Comparison of ENCODE assay signal across 1 cellular context in the genomic region with DNA sequence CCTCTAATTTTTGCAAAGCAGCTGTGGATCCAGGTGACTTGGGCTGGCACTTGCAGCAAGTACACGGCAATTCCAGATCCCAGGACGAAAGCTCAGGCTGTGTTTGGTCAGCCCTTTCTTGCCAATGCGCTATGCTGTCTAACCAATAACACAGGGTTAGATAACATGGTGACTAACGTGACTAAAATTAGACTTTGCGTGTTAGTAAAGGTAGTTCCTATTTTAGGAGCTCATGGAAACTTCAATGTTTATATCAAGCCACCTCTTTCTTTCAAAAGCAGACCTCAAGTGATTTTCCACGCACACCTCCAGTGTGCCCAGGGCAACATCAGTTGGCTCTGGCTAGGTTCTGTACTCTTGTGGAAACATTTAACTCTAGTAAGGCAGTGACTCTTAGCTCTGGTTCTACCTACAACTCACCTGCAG.
A peak's percentile ranks its signal among the peaks of the same experiment; 100 is the strongest.
TF ChIP-seq lines count a peak whose summit lies in the region.

No MANE protein-coding gene starts in this region.

TF ChIP-seq in GM12878, 131 proteins besides CTCF, POLR2A, EP300 and RAD21 (continued from another document):
- TF ChIP-seq, protein P1, sequence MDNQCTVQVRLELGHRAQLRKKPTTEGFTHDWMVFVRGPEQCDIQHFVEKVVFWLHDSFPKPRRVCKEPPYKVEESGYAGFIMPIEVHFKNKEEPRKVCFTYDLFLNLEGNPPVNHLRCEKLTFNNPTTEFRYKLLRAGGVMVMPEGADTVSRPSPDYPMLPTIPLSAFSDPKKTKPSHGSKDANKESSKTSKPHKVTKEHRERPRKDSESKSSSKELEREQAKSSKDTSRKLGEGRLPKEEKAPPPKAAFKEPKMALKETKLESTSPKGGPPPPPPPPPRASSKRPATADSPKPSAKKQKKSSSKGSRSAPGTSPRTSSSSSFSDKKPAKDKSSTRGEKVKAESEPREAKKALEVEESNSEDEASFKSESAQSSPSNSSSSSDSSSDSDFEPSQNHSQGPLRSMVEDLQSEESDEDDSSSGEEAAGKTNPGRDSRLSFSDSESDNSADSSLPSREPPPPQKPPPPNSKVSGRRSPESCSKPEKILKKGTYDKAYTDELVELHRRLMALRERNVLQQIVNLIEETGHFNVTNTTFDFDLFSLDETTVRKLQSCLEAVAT (IDR thresholded peaks at IDR 0.05), result no peak
- peak; percentile 13; the same call in 1 of the 2 replicates for TF ChIP-seq ATF7 (IDR thresholded peaks at IDR 0.05; ENCODE audit: low read depth)
- TF ChIP-seq, protein P2, sequence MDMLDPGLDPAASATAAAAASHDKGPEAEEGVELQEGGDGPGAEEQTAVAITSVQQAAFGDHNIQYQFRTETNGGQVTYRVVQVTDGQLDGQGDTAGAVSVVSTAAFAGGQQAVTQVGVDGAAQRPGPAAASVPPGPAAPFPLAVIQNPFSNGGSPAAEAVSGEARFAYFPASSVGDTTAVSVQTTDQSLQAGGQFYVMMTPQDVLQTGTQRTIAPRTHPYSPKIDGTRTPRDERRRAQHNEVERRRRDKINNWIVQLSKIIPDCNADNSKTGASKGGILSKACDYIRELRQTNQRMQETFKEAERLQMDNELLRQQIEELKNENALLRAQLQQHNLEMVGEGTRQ (IDR thresholded peaks at IDR 0.05; ENCODE audit: borderline replicate concordance, low read depth, low read length), result no peak
- TF ChIP-seq ZSCAN29 (IDR thresholded peaks at IDR 0.05), result no peak
- no peak for TF ChIP-seq MXI1 (IDR thresholded peaks at IDR 0.05; ENCODE audit: low read depth, low read length)
- TF ChIP-seq, protein P3, sequence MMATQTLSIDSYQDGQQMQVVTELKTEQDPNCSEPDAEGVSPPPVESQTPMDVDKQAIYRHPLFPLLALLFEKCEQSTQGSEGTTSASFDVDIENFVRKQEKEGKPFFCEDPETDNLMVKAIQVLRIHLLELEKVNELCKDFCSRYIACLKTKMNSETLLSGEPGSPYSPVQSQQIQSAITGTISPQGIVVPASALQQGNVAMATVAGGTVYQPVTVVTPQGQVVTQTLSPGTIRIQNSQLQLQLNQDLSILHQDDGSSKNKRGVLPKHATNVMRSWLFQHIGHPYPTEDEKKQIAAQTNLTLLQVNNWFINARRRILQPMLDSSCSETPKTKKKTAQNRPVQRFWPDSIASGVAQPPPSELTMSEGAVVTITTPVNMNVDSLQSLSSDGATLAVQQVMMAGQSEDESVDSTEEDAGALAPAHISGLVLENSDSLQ (IDR thresholded peaks at IDR 0.05), result no peak
- TF ChIP-seq TCF3 (IDR thresholded peaks at IDR 0.05; ENCODE audit: borderline replicate concordance, insufficient read depth, low read depth, low read length), result no peak
- no peak for TF ChIP-seq IRF4 (IDR thresholded peaks at IDR 0.05; ENCODE audit: low read depth, low read length)
- TF ChIP-seq RBBP5 (conservative IDR thresholded peaks at IDR 0.05), result no peak
- no peak for TF ChIP-seq NFYA (IDR thresholded peaks at IDR 0.05; ENCODE audit: borderline replicate concordance, low read depth, low read length)
- no peak for TF ChIP-seq TARDBP (IDR thresholded peaks at IDR 0.05; ENCODE audit: borderline replicate concordance)
- no peak for TF ChIP-seq HDGF (IDR thresholded peaks at IDR 0.05)
- TF ChIP-seq POLR2AphosphoS2 (IDR thresholded peaks at IDR 0.05; ENCODE audit: low read depth, low read length), result no peak
- no peak for TF ChIP-seq RFX5 (IDR thresholded peaks at IDR 0.05; ENCODE audit: low read depth, low read length)
- TF ChIP-seq, protein P4, sequence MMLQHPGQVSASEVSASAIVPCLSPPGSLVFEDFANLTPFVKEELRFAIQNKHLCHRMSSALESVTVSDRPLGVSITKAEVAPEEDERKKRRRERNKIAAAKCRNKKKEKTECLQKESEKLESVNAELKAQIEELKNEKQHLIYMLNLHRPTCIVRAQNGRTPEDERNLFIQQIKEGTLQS (IDR thresholded peaks at IDR 0.05; ENCODE audit: borderline replicate concordance, extremely low read depth, low read depth, low read length), result no peak
- TF ChIP-seq ETV6 (conservative IDR thresholded peaks at IDR 0.05 in 1 of 2, IDR thresholded peaks at IDR 0.05 in 1 of 2; ENCODE audit: borderline replicate concordance in 1 of 2, low read depth in 1 of 2), result no peak
- TF ChIP-seq, protein P5, sequence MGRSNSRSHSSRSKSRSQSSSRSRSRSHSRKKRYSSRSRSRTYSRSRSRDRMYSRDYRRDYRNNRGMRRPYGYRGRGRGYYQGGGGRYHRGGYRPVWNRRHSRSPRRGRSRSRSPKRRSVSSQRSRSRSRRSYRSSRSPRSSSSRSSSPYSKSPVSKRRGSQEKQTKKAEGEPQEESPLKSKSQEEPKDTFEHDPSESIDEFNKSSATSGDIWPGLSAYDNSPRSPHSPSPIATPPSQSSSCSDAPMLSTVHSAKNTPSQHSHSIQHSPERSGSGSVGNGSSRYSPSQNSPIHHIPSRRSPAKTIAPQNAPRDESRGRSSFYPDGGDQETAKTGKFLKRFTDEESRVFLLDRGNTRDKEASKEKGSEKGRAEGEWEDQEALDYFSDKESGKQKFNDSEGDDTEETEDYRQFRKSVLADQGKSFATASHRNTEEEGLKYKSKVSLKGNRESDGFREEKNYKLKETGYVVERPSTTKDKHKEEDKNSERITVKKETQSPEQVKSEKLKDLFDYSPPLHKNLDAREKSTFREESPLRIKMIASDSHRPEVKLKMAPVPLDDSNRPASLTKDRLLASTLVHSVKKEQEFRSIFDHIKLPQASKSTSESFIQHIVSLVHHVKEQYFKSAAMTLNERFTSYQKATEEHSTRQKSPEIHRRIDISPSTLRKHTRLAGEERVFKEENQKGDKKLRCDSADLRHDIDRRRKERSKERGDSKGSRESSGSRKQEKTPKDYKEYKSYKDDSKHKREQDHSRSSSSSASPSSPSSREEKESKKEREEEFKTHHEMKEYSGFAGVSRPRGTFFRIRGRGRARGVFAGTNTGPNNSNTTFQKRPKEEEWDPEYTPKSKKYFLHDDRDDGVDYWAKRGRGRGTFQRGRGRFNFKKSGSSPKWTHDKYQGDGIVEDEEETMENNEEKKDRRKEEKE (IDR thresholded peaks at IDR 0.05), result no peak
- TF ChIP-seq, protein P6, sequence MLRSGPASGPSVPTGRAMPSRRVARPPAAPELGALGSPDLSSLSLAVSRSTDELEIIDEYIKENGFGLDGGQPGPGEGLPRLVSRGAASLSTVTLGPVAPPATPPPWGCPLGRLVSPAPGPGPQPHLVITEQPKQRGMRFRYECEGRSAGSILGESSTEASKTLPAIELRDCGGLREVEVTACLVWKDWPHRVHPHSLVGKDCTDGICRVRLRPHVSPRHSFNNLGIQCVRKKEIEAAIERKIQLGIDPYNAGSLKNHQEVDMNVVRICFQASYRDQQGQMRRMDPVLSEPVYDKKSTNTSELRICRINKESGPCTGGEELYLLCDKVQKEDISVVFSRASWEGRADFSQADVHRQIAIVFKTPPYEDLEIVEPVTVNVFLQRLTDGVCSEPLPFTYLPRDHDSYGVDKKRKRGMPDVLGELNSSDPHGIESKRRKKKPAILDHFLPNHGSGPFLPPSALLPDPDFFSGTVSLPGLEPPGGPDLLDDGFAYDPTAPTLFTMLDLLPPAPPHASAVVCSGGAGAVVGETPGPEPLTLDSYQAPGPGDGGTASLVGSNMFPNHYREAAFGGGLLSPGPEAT (IDR thresholded peaks at IDR 0.05; ENCODE audit: low read depth), result peak; percentile 20; the same call in 1 of the 2 replicates
- TF ChIP-seq ZZZ3 (IDR thresholded peaks at IDR 0.05; ENCODE audit: control insufficient read depth, insufficient read length, low read depth), result no peak
- TF ChIP-seq, protein P7, sequence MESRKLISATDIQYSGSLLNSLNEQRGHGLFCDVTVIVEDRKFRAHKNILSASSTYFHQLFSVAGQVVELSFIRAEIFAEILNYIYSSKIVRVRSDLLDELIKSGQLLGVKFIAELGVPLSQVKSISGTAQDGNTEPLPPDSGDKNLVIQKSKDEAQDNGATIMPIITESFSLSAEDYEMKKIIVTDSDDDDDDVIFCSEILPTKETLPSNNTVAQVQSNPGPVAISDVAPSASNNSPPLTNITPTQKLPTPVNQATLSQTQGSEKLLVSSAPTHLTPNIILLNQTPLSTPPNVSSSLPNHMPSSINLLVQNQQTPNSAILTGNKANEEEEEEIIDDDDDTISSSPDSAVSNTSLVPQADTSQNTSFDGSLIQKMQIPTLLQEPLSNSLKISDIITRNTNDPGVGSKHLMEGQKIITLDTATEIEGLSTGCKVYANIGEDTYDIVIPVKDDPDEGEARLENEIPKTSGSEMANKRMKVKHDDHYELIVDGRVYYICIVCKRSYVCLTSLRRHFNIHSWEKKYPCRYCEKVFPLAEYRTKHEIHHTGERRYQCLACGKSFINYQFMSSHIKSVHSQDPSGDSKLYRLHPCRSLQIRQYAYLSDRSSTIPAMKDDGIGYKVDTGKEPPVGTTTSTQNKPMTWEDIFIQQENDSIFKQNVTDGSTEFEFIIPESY (IDR thresholded peaks at IDR 0.05), result peak; percentile 52; the same call in 1 of the 2 replicates
- TF ChIP-seq CEBPB (IDR thresholded peaks at IDR 0.05; ENCODE audit: borderline replicate concordance in 1 of 2, low read depth in 2 of 2, low read length in 2 of 2), result no peak
- TF ChIP-seq, protein P8, sequence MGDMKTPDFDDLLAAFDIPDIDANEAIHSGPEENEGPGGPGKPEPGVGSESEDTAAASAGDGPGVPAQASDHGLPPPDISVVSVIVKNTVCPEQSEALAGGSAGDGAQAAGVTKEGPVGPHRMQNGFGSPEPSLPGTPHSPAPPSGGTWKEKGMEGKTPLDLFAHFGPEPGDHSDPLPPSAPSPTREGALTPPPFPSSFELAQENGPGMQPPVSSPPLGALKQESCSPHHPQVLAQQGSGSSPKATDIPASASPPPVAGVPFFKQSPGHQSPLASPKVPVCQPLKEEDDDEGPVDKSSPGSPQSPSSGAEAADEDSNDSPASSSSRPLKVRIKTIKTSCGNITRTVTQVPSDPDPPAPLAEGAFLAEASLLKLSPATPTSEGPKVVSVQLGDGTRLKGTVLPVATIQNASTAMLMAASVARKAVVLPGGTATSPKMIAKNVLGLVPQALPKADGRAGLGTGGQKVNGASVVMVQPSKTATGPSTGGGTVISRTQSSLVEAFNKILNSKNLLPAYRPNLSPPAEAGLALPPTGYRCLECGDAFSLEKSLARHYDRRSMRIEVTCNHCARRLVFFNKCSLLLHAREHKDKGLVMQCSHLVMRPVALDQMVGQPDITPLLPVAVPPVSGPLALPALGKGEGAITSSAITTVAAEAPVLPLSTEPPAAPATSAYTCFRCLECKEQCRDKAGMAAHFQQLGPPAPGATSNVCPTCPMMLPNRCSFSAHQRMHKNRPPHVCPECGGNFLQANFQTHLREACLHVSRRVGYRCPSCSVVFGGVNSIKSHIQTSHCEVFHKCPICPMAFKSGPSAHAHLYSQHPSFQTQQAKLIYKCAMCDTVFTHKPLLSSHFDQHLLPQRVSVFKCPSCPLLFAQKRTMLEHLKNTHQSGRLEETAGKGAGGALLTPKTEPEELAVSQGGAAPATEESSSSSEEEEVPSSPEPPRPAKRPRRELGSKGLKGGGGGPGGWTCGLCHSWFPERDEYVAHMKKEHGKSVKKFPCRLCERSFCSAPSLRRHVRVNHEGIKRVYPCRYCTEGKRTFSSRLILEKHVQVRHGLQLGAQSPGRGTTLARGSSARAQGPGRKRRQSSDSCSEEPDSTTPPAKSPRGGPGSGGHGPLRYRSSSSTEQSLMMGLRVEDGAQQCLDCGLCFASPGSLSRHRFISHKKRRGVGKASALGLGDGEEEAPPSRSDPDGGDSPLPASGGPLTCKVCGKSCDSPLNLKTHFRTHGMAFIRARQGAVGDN (IDR thresholded peaks at IDR 0.05), result no peak
- TF ChIP-seq, protein P9, sequence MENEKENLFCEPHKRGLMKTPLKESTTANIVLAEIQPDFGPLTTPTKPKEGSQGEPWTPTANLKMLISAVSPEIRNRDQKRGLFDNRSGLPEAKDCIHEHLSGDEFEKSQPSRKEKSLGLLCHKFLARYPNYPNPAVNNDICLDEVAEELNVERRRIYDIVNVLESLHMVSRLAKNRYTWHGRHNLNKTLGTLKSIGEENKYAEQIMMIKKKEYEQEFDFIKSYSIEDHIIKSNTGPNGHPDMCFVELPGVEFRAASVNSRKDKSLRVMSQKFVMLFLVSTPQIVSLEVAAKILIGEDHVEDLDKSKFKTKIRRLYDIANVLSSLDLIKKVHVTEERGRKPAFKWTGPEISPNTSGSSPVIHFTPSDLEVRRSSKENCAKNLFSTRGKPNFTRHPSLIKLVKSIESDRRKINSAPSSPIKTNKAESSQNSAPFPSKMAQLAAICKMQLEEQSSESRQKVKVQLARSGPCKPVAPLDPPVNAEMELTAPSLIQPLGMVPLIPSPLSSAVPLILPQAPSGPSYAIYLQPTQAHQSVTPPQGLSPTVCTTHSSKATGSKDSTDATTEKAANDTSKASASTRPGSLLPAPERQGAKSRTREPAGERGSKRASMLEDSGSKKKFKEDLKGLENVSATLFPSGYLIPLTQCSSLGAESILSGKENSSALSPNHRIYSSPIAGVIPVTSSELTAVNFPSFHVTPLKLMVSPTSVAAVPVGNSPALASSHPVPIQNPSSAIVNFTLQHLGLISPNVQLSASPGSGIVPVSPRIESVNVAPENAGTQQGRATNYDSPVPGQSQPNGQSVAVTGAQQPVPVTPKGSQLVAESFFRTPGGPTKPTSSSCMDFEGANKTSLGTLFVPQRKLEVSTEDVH (IDR thresholded peaks at IDR 0.05; ENCODE audit: low read depth, partially characterized antibody), result no peak
- TF ChIP-seq, protein P10, sequence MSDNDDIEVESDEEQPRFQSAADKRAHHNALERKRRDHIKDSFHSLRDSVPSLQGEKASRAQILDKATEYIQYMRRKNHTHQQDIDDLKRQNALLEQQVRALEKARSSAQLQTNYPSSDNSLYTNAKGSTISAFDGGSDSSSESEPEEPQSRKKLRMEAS (IDR thresholded peaks at IDR 0.05; ENCODE audit: low read depth, low read length), result no peak
